In the genomic region with DNA sequence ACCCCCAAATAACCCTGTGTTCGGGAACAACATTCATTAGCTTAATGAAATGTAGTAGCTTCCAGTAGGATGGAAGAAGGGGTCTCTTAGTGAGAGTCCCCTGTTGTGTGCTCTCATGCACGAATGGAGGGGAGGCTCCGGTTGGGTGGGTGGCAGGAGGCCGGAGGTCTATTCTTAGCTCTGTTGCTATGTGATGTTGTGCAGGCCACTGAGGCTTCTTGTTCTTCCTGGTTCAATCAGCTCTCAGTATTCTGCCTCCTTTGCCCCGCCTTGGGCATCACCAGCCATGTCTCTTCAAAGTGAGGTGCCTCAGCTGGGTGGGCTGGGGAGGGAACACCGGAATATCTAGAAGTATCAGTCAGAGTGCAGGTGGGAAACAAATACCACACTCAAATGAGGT, we compare ENCODE assay signal across 22 cellular contexts. TPM values are rescaled to one million over a fixed set of nuclear protein-coding genes. Genes with fewer than 3 reads are reported as not detected.
"Had no signal": no experiment of that assay in that cellular context is flagged by ENCODE, and none has a peak within 500 bp of the region (broad histone marks: within the 10 kb centered on the region; RNA-seq: fewer than 3 reads in every experiment).

No MANE protein-coding gene starts in this region.

- ATAC-seq: activated CD8-positive, alpha-beta T cell treated with anti-CD3 and anti-CD28 coated beads, Interleukin-2, amount 10 ng/mL, durations not matched to agents 7 days and 5 days; lower lobe of right lung had no signal

- H3K27ac ChIP-seq: colonic mucosa, esophagus muscularis mucosa, lower lobe of right lung, parathyroid adenoma had no signal

- H3K9me3 Mint-ChIP-seq: activated CD4-positive, alpha-beta T cell treated with anti-CD3 and anti-CD28 coated beads, Interleukin-2, amount 10 ng/mL, durations not matched to agents 24 days and 14 days; activated naive CD8-positive, alpha-beta T cell treated with anti-CD3 and anti-CD28 coated beads for 36 hours; naive B cell had no signal

- H3K4me1 Mint-ChIP-seq: activated CD4-positive, alpha-beta T cell treated with anti-CD3 and anti-CD28 coated beads, Interleukin-2, amount 10 ng/mL, durations not matched to agents 24 days and 14 days; activated naive CD8-positive, alpha-beta T cell treated with anti-CD3 and anti-CD28 coated beads for 36 hours; naive B cell had no signal

- H3K9me3 ChIP-seq: colonic mucosa, esophagus muscularis mucosa, lower lobe of right lung, transverse colon had no signal

- H3K36me3 Mint-ChIP-seq: activated naive CD8-positive, alpha-beta T cell treated with anti-CD3 and anti-CD28 coated beads for 36 hours; naive B cell had no signal

- H3K36me3 ChIP-seq: colonic mucosa, esophagus muscularis mucosa, lower lobe of right lung, transverse colon had no signal

- H3K4me1 ChIP-seq: colonic mucosa, lower lobe of right lung, parathyroid adenoma, transverse colon had no signal

- H3K27me3 ChIP-seq: colonic mucosa had no signal

- H3K27ac Mint-ChIP-seq: activated CD4-positive, alpha-beta T cell treated with anti-CD3 and anti-CD28 coated beads, Interleukin-2, amount 10 ng/mL, durations not matched to agents 24 days and 14 days; activated CD8-positive, alpha-beta T cell treated with anti-CD3 and anti-CD28 coated beads, Interleukin-2, amount 10 ng/mL, durations not matched to agents 7 days and 5 days; activated naive CD8-positive, alpha-beta T cell treated with anti-CD3 and anti-CD28 coated beads for 36 hours; naive B cell had no signal

- H3K9ac ChIP-seq: parathyroid adenoma had no signal

- H3K4me3 ChIP-seq: colonic mucosa, lower lobe of right lung, transverse colon had no signal

- DNase-seq: activated CD4-positive, alpha-beta T cell treated with anti-CD3 and anti-CD28 coated beads, Interleukin-2, amount 10 ng/mL, durations not matched to agents 24 days and 14 days; activated CD4-positive, CD25-positive, alpha-beta regulatory T cell; activated CD8-positive, alpha-beta memory T cell treated with anti-CD3 and anti-CD28 coated beads, Interleukin-2, amount 50 U/mL, for 4 hours; activated CD8-positive, alpha-beta T cell treated with anti-CD3 and anti-CD28 coated beads, Interleukin-2, amount 10 ng/mL, durations not matched to agents 7 days and 5 days; activated gamma-delta T cell; activated naive CD8-positive, alpha-beta T cell treated with anti-CD3 and anti-CD28 coated beads for 36 hours; activated T-cell treated with anti-CD3 and anti-CD28 coated beads, Interleukin-2, amount 50 U/mL, for 48 hours; colonic mucosa; effector CD4-positive, alpha-beta T cell; kidney glomerular epithelial cell; lower lobe of right lung; midbrain; naive B cell; stimulated activated CD4-positive, alpha-beta T cell treated with anti-CD3 and anti-CD28 coated beads, Interleukin-15, amount 100 ng/mL, for 24 hours; stimulated activated CD4-positive, alpha-beta T cell treated with anti-CD3 and anti-CD28 coated beads, Interleukin-4, amount 100 ng/mL, for 1 hour; stimulated activated naive CD4-positive, alpha-beta T cell; transverse colon had no signal

- H3K4me3 Mint-ChIP-seq: activated CD4-positive, alpha-beta T cell treated with anti-CD3 and anti-CD28 coated beads, Interleukin-2, amount 10 ng/mL, durations not matched to agents 24 days and 14 days; activated CD8-positive, alpha-beta T cell treated with anti-CD3 and anti-CD28 coated beads, Interleukin-2, amount 10 ng/mL, durations not matched to agents 7 days and 5 days; activated naive CD8-positive, alpha-beta T cell treated with anti-CD3 and anti-CD28 coated beads for 36 hours; naive B cell had no signal

RNA-seq across cellular contexts. Expression of gene KCNA1, which starts 50.8 kb away (rescaled TPM):
- total RNA-seq: activated CD4-positive, alpha-beta T cell treated with anti-CD3 and anti-CD28 coated beads, Interleukin-2, amount 10 ng/mL, durations not matched to agents 24 days and 14 days; activated CD8-positive, alpha-beta T cell treated with anti-CD3 and anti-CD28 coated beads, Interleukin-2, amount 10 ng/mL, durations not matched to agents 7 days and 5 days; glomerular endothelial cell; lower lobe of right lung; renal cortical epithelial cell; SK-MEL-5 had no signal
